Comparison of ENCODE assay signal across 15 cellular contexts in the genomic region with DNA sequence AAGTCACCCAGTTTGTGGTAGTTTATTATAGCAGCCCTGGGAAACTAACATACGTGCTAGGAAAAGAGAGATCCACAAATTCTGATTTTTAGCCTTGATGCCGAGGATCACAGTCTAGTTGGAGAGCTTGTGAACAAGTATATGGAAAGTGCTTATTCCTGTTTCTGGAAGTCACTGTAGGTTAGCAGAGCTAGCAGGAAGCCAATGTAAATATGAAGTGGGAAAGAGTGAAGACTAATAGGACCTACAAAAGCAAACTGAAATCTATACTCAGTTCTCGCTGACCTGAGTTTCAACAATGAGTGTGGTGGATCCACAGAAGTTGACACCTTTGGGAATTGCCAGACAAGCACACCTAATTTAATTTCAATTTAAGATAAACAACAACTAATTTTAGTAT.
DNase-seq lines count a peak whose midpoint lies in the region; ATAC-seq and TF ChIP-seq lines count a peak whose summit lies in the region.
"Had no signal": no experiment of that assay in that cellular context is flagged by ENCODE, and none has a peak within 500 bp of the region (broad histone marks: within the 10 kb centered on the region; RNA-seq: fewer than 3 reads in every experiment).

No MANE protein-coding gene starts in this region.

- TF ChIP-seq CTCF in ascending aorta (IDR thresholded peaks at IDR 0.05), result no peak
- TF ChIP-seq CTCF in tibial artery (IDR thresholded peaks at IDR 0.05), result no peak
- no peak for TF ChIP-seq CTCF in MCF 10A (IDR thresholded peaks at IDR 0.05; ENCODE audit: unreplicated experiment)

- CTCF ChIA-PET in MCF 10A (lab: Yijun Ruan, JAX), result interaction anchor here (1.1 kb wide), 1 partner anchor 256 kb away, joined by 3 read pairs; no protein-coding TSS in a partner anchor

- H3K27me3 ChIP-seq in ascending aorta (no peaks in the 10 kb centered on the region), tibial artery (no peaks in the 10 kb centered on the region)

- no peak overlapping the region for H3K4me3 ChIP-seq in ascending aorta
- H3K4me3 ChIP-seq in tibial artery, result no peak overlapping the region
- H3K4me3 ChIP-seq: GM23248 had no signal

- DNase-seq in NCI-H69 (lab: John Stamatoyannopoulos, UW), result peak; percentile 19
- no peak for DNase-seq in ascending aorta (ENCODE audit: low spot score in 2 of 2)
- no peak for DNase-seq in tibial artery
- DNase-seq in MCF 10A (ENCODE audit: unreplicated experiment), result no peak
- DNase-seq in T-helper 1 cell, result no peak
- DNase-seq: C1 segment of cervical spinal cord; Calu3; CD4-positive, alpha-beta memory T cell; COR-L47; DMS153; DND-41; GM23248; H9 had no signal

- H3K36me3 Mint-ChIP-seq in MCF 10A (ENCODE audit: insufficient read depth, unreplicated experiment), result peaks cover 5% of the 10 kb centered on the region
- H3K36me3 Mint-ChIP-seq: CD4-positive, alpha-beta memory T cell had no signal

- H3K4me1 ChIP-seq in ascending aorta (no peaks in the 10 kb centered on the region), tibial artery (peaks cover 0 to 11% (median 4%) of the 10 kb centered on the region in 4 donors)

- POLR2A ChIA-PET in MCF 10A (lab: Yijun Ruan, JAX), result interaction anchor here (0.7 to 1.6 kb wide), 3 partner anchors 16 to 242 kb away, joined by 3 to 4 read pairs (median 3); no protein-coding TSS in a partner anchor

- H3K9me3 Mint-ChIP-seq in MCF 10A (ENCODE audit: unreplicated experiment), result no peaks in the 10 kb centered on the region
- H3K9me3 Mint-ChIP-seq: H9 had no signal

- H3K27me3 Mint-ChIP-seq in MCF 10A (ENCODE audit: insufficient read depth, unreplicated experiment), result no peaks in the 10 kb centered on the region

- no peak for ATAC-seq in HG02970 (IDR thresholded peaks at IDR 0.05; ENCODE audit: low FRiP score, unreplicated experiment)
- ATAC-seq: HCT116 had no signal

- H3K4me1 Mint-ChIP-seq in MCF 10A (ENCODE audit: insufficient read depth, unreplicated experiment), result peaks cover 7% of the 10 kb centered on the region
- H3K4me1 Mint-ChIP-seq: CD4-positive, alpha-beta memory T cell; H9 had no signal

- peak overlapping the region; percentile 42 to 54 for H3K27ac ChIP-seq in ascending aorta
- H3K27ac ChIP-seq in tibial artery, result peak overlapping the region; percentile 46 to 59
- H3K27ac ChIP-seq: GM23248 had no signal

- intact Hi-C loops in ascending aorta (cut with DNase I) (no loop called here), tibial artery (cut with DNase I; ENCODE audit: low total_unique reads) (no loop called here), MCF 10A (cut with micrococcal nuclease) (no loop called here)

- no TSS peak for BruUV-seq in MCF 10A (replicated peaks; lab: Mats Ljungman, UMichigan)

- H3K27ac Mint-ChIP-seq in MCF 10A (ENCODE audit: low read depth, unreplicated experiment), result no peak overlapping the region
- H3K27ac Mint-ChIP-seq: CD4-positive, alpha-beta memory T cell; H9 had no signal

- H3K9me3 ChIP-seq in ascending aorta (no peaks in the 10 kb centered on the region), tibial artery (peaks cover 0 to 4% (median 0%) of the 10 kb centered on the region in 3 donors)

- H3K36me3 ChIP-seq in ascending aorta (no peaks in the 10 kb centered on the region), tibial artery (no peaks in the 10 kb centered on the region)

- H3K4me3 Mint-ChIP-seq in MCF 10A (ENCODE audit: unreplicated experiment), result no peak overlapping the region
- H3K4me3 Mint-ChIP-seq: CD4-positive, alpha-beta memory T cell; H9 had no signal
